ENCODE assay signal across 40 cellular contexts in genomic region chr3:100416863-100417262, GRCh38.
"Had no signal": no experiment of that assay in that cellular context is flagged by ENCODE, and none has a peak within 500 bp of the region (broad histone marks: within the 10 kb centered on the region; RNA-seq: fewer than 3 reads in every experiment).

No MANE protein-coding gene starts in this region.

- H3K4me1 Mint-ChIP-seq: activated CD4-positive, alpha-beta memory T cell treated with anti-CD3 and anti-CD28 coated beads, Interleukin-2, amount 10 ng/mL, durations not matched to agents 7 days and 5 days; activated CD4-positive, alpha-beta T cell treated with anti-CD3 and anti-CD28 coated beads for 36 hours; activated CD4-positive, alpha-beta T cell treated with anti-CD3 and anti-CD28 coated beads, Interleukin-2, amount 10 ng/mL, durations not matched to agents 7 days and 5 days; activated naive CD8-positive, alpha-beta T cell treated with anti-CD3 and anti-CD28 coated beads for 36 hours; central memory CD8-positive, alpha-beta T cell had no signal

- H3K4me3 Mint-ChIP-seq: activated CD4-positive, alpha-beta memory T cell treated with anti-CD3 and anti-CD28 coated beads, Interleukin-2, amount 10 ng/mL, durations not matched to agents 7 days and 5 days; activated CD4-positive, alpha-beta T cell treated with anti-CD3 and anti-CD28 coated beads for 36 hours; activated CD4-positive, alpha-beta T cell treated with anti-CD3 and anti-CD28 coated beads, Interleukin-2, amount 10 ng/mL, durations not matched to agents 7 days and 5 days; activated CD8-positive, alpha-beta memory T cell treated with anti-CD3 and anti-CD28 coated beads, Interleukin-2, amount 10 ng/mL, durations not matched to agents 7 days and 5 days; activated CD8-positive, alpha-beta T cell treated with anti-CD3 and anti-CD28 coated beads, Interleukin-2, amount 10 ng/mL, durations not matched to agents 7 days and 5 days; activated naive CD4-positive, alpha-beta T cell treated with anti-CD3 and anti-CD28 coated beads for 36 hours; activated naive CD8-positive, alpha-beta T cell treated with anti-CD3 and anti-CD28 coated beads for 36 hours; activated T-cell treated with anti-CD3 and anti-CD28 coated beads, Interleukin-2, amount 50 U/mL, for 24 hours; activated T-cell treated with anti-CD3 and anti-CD28 coated beads, Interleukin-2, amount 50 U/mL, for 72 hours; activated T-helper 1 cell treated with anti-CD3 and anti-CD28 coated beads, Interleukin-12 subunit alpha, Interleukin-12 subunit beta, Interleukin-2, Interleukin-4 antibody, amounts not matched to agents 30 ng/mL and 10 ng/mL and 1 ng/mL, durations not matched to agents 14 hours and 24 hours and 36 hours; activated T-helper 17 cell treated with anti-CD3 and anti-CD28 coated beads, Interleukin-2, amount 50 U/mL, for 72 hours; central memory CD8-positive, alpha-beta T cell; T-helper 1 cell treated with Interleukin-12 subunit alpha and Interleukin-12 subunit beta and Interleukin-4 antibody, amounts not matched to agents 30 μg/mL and 1 μg/mL, for 36 hours; T-helper 2 cell treated with Interferon-gamma antibody and Interleukin-4, amounts not matched to agents 5 μg/mL and 100 μg/mL, for 36 hours had no signal

- H3K27me3 ChIP-seq: adrenal gland, body of pancreas, cardiac muscle cell had no signal

- H3K9me3 Mint-ChIP-seq: activated CD4-positive, alpha-beta memory T cell treated with anti-CD3 and anti-CD28 coated beads, Interleukin-2, amount 10 ng/mL, durations not matched to agents 7 days and 5 days; activated CD4-positive, alpha-beta T cell treated with anti-CD3 and anti-CD28 coated beads, Interleukin-2, amount 10 ng/mL, durations not matched to agents 7 days and 5 days; activated T-cell treated with anti-CD3 and anti-CD28 coated beads, Interleukin-2, amount 50 U/mL, for 72 hours; activated T-helper 1 cell treated with anti-CD3 and anti-CD28 coated beads, Interleukin-12 subunit alpha, Interleukin-12 subunit beta, Interleukin-2, Interleukin-4 antibody, amounts not matched to agents 30 ng/mL and 10 ng/mL and 1 ng/mL, durations not matched to agents 14 hours and 24 hours and 36 hours; activated T-helper 17 cell treated with anti-CD3 and anti-CD28 coated beads, Interleukin-2, amount 50 U/mL, for 72 hours; central memory CD8-positive, alpha-beta T cell; T-helper 1 cell treated with Interleukin-12 subunit alpha and Interleukin-12 subunit beta and Interleukin-4 antibody, amounts not matched to agents 30 μg/mL and 1 μg/mL, for 36 hours; T-helper 2 cell treated with Interferon-gamma antibody and Interleukin-4, amounts not matched to agents 5 μg/mL and 100 μg/mL, for 36 hours had no signal

- FAIRE-seq: astrocyte, bronchial epithelial cell, colon, TTC549 had no signal

- H3K27ac ChIP-seq: adrenal gland, body of pancreas, cardiac muscle cell, VCaP had no signal

- ATAC-seq: activated CD4-positive, alpha-beta T cell treated with anti-CD3 and anti-CD28 coated beads for 36 hours; activated CD4-positive, CD25-positive, alpha-beta regulatory T cell treated with anti-CD3 and anti-CD28 coated beads, Interleukin-2, amount 50 U/mL, for 24 hours; activated CD8-positive, alpha-beta memory T cell treated with anti-CD3 and anti-CD28 coated beads, Interleukin-2, amount 10 ng/mL, durations not matched to agents 7 days and 5 days; activated CD8-positive, alpha-beta T cell treated with anti-CD3 and anti-CD28 coated beads, Interleukin-2, amount 10 ng/mL, durations not matched to agents 7 days and 5 days; activated naive CD4-positive, alpha-beta T cell treated with anti-CD3 and anti-CD28 coated beads, Interleukin-2, amount 50 U/mL, for 72 hours; activated T-cell treated with anti-CD3 and anti-CD28 coated beads, Interleukin-2, amount 50 U/mL, for 72 hours; activated T-helper 17 cell treated with anti-CD3 and anti-CD28 coated beads, Interleukin-2, amount 50 U/mL, for 72 hours had no signal

- H3K9me3 ChIP-seq: adrenal gland, body of pancreas had no signal

- H3K27ac Mint-ChIP-seq: activated CD4-positive, alpha-beta memory T cell treated with anti-CD3 and anti-CD28 coated beads, Interleukin-2, amount 10 ng/mL, durations not matched to agents 7 days and 5 days; activated CD4-positive, alpha-beta T cell treated with anti-CD3 and anti-CD28 coated beads for 36 hours; activated CD4-positive, alpha-beta T cell treated with anti-CD3 and anti-CD28 coated beads, Interleukin-2, amount 10 ng/mL, durations not matched to agents 7 days and 5 days; activated CD8-positive, alpha-beta memory T cell treated with anti-CD3 and anti-CD28 coated beads, Interleukin-2, amount 10 ng/mL, durations not matched to agents 7 days and 5 days; activated CD8-positive, alpha-beta T cell treated with anti-CD3 and anti-CD28 coated beads, Interleukin-2, amount 10 ng/mL, durations not matched to agents 7 days and 5 days; activated naive CD4-positive, alpha-beta T cell treated with anti-CD3 and anti-CD28 coated beads for 36 hours; activated naive CD4-positive, alpha-beta T cell treated with anti-CD3 and anti-CD28 coated beads, Interleukin-2, amount 50 U/mL, for 72 hours; activated naive CD8-positive, alpha-beta T cell treated with anti-CD3 and anti-CD28 coated beads for 36 hours; activated T-cell treated with anti-CD3 and anti-CD28 coated beads, Interleukin-2, amount 50 U/mL, for 24 hours; activated T-cell treated with anti-CD3 and anti-CD28 coated beads, Interleukin-2, amount 50 U/mL, for 72 hours; activated T-helper 1 cell treated with anti-CD3 and anti-CD28 coated beads, Interleukin-12 subunit alpha, Interleukin-12 subunit beta, Interleukin-2, Interleukin-4 antibody, amounts not matched to agents 30 ng/mL and 10 ng/mL and 1 ng/mL, durations not matched to agents 14 hours and 24 hours and 36 hours; activated T-helper 17 cell treated with anti-CD3 and anti-CD28 coated beads, Interleukin-2, amount 50 U/mL, for 72 hours; T-helper 1 cell treated with Interleukin-12 subunit alpha and Interleukin-12 subunit beta and Interleukin-4 antibody, amounts not matched to agents 30 μg/mL and 1 μg/mL, for 36 hours; T-helper 2 cell treated with Interferon-gamma antibody and Interleukin-4, amounts not matched to agents 5 μg/mL and 100 μg/mL, for 36 hours had no signal

- H3K4me3 ChIP-seq: adrenal gland, body of pancreas, cardiac muscle cell had no signal

- H3K4me1 ChIP-seq: adrenal gland had no signal

- DNase-seq: activated CD4-positive, alpha-beta memory T cell treated with anti-CD3 and anti-CD28 coated beads, Interleukin-2, amount 10 ng/mL, durations not matched to agents 7 days and 5 days; activated CD4-positive, alpha-beta T cell treated with anti-CD3 and anti-CD28 coated beads for 1 hour; activated CD4-positive, alpha-beta T cell treated with anti-CD3 and anti-CD28 coated beads for 36 hours; activated CD4-positive, alpha-beta T cell treated with anti-CD3 and anti-CD28 coated beads for 48 hours; activated CD4-positive, alpha-beta T cell treated with anti-CD3 and anti-CD28 coated beads, Interleukin-2, amount 10 ng/mL, durations not matched to agents 7 days and 5 days; activated CD4-positive, alpha-beta T cell treated with anti-CD3 and anti-CD28 coated beads, Interleukin-2, amount 50 U/mL, for 48 hours; activated CD4-positive, CD25-positive, alpha-beta regulatory T cell; activated CD8-positive, alpha-beta memory T cell treated with anti-CD3 and anti-CD28 coated beads for 24 hours; activated CD8-positive, alpha-beta memory T cell treated with anti-CD3 and anti-CD28 coated beads, Interleukin-2, amount 10 ng/mL, durations not matched to agents 7 days and 5 days; activated CD8-positive, alpha-beta memory T cell treated with anti-CD3 and anti-CD28 coated beads, Interleukin-2, amount 50 U/mL, for 48 hours; activated CD8-positive, alpha-beta T cell treated with anti-CD3 and anti-CD28 coated beads, Interleukin-2, amount 10 ng/mL, durations not matched to agents 7 days and 5 days; activated effector memory CD4-positive, alpha-beta T cell treated with anti-CD3 and anti-CD28 coated beads, Interleukin-2, amount 50 U/mL, for 16 hours; activated gamma-delta T cell treated with Interleukin-2 at 50 U/mL for 16 hours; activated naive CD4-positive, alpha-beta T cell; activated naive CD4-positive, alpha-beta T cell treated with anti-CD3 and anti-CD28 coated beads for 36 hours; activated naive CD4-positive, alpha-beta T cell treated with anti-CD3 and anti-CD28 coated beads, Interleukin-2, amount 50 U/mL, for 16 hours; activated naive CD8-positive, alpha-beta T cell treated with anti-CD3 and anti-CD28 coated beads for 36 hours; activated T-cell treated with anti-CD3 and anti-CD28 coated beads, Interleukin-2, amount 50 U/mL, for 24 hours; activated T-cell treated with anti-CD3 and anti-CD28 coated beads, Interleukin-2, amount 50 U/mL, for 72 hours; adrenal gland; amniotic stem cell; aorta; body of pancreas; caudate nucleus; cerebellar nuclear complex; T-helper 2 cell; T-helper 9 cell had no signal

- H3K27me3 Mint-ChIP-seq: activated CD4-positive, alpha-beta memory T cell treated with anti-CD3 and anti-CD28 coated beads, Interleukin-2, amount 10 ng/mL, durations not matched to agents 7 days and 5 days; activated CD8-positive, alpha-beta memory T cell treated with anti-CD3 and anti-CD28 coated beads, Interleukin-2, amount 10 ng/mL, durations not matched to agents 7 days and 5 days; activated naive CD8-positive, alpha-beta T cell treated with anti-CD3 and anti-CD28 coated beads for 36 hours; activated T-cell treated with anti-CD3 and anti-CD28 coated beads, Interleukin-2, amount 50 U/mL, for 24 hours; activated T-helper 17 cell treated with anti-CD3 and anti-CD28 coated beads, Interleukin-2, amount 50 U/mL, for 72 hours; central memory CD8-positive, alpha-beta T cell had no signal

- H3K36me3 ChIP-seq: adrenal gland, cardiac muscle cell had no signal
